8 cellular contexts compared by ENCODE assay signal in genomic region chr9:131755541-131756198, GRCh38. TPM values are rescaled to one million over a fixed set of nuclear protein-coding genes. Genes with fewer than 3 reads are reported as not detected.
A peak's percentile ranks its signal among the peaks of the same experiment; 100 is the strongest.
DNase-seq lines count a peak whose midpoint lies in the region; ATAC-seq and TF ChIP-seq lines count a peak whose summit lies in the region.

No MANE protein-coding gene starts in this region.

- no peak overlapping the region for H3K23ac ChIP-seq in trophoblast cell (ENCODE audit: low read length)

- no peak overlapping the region for H4K8ac ChIP-seq in trophoblast cell (ENCODE audit: low read depth, low read length)

- peak overlapping the region; percentile 64 for H2BK120ac ChIP-seq in trophoblast cell (ENCODE audit: insufficient read depth, low read length, poor library complexity)

- H3K9me3 ChIP-seq in SK-N-SH (no peaks in the 10 kb centered on the region), trophoblast cell (ENCODE audit: insufficient read depth, low read depth, low read length) (no peaks in the 10 kb centered on the region), upper lobe of left lung (no peaks in the 10 kb centered on the region)

- no peak overlapping the region for H3K9ac ChIP-seq in SK-N-SH
- H3K9ac ChIP-seq in trophoblast cell (ENCODE audit: low read length), result no peak overlapping the region

- H3K4me2 ChIP-seq in SK-N-SH (no peak overlapping the region), trophoblast cell (ENCODE audit: low read length) (no peak overlapping the region)

- H4K20me1 ChIP-seq in SK-N-SH (ENCODE audit: insufficient read depth), result no peaks in the 10 kb centered on the region

- H3K18ac ChIP-seq in trophoblast cell (ENCODE audit: low read length), result no peak overlapping the region

- H4K91ac ChIP-seq in trophoblast cell (ENCODE audit: low read depth, low read length), result no peak overlapping the region

- TF ChIP-seq RAD21 in SK-N-SH (IDR thresholded peaks at IDR 0.05; ENCODE audit: low read length), result peak; percentile 80

- H3K4me3 ChIP-seq in SK-N-SH (ENCODE audit: low read depth in 2 of 2, low read length in 1 of 2) (peak overlapping the region in 1 of 2 experiments; percentile 20; a peak in 1 of 4 replicates), trophoblast cell (ENCODE audit: low read depth, low read length) (no peak overlapping the region), upper lobe of left lung (no peak overlapping the region)

- no peaks in the 10 kb centered on the region for H3K9me2 ChIP-seq in SK-N-SH

- no peak overlapping the region for H3K27ac ChIP-seq in SK-N-SH (ENCODE audit: low read depth in 2 of 2, low read length in 1 of 2)
- no peak overlapping the region for H3K27ac ChIP-seq in trophoblast cell (ENCODE audit: low read depth, low read length)
- H3K27ac ChIP-seq in upper lobe of left lung, result no peak overlapping the region

- H2BK12ac ChIP-seq in trophoblast cell (ENCODE audit: low read length), result no peak overlapping the region

- POLR2A ChIA-PET in SK-N-SH (lab: Yijun Ruan, JAX), result no interaction called here

- no peak overlapping the region for H4K12ac ChIP-seq in trophoblast cell (ENCODE audit: low read depth, low read length)

- no peak overlapping the region for H2AK5ac ChIP-seq in trophoblast cell (ENCODE audit: low read length)

- no peaks in the 10 kb centered on the region; the same call in 1 of the 2 replicates for H3K27me3 ChIP-seq in SK-N-SH (ENCODE audit: insufficient read depth)
- H3K27me3 ChIP-seq in trophoblast cell (ENCODE audit: insufficient read depth, low read length), result no peaks in the 10 kb centered on the region
- no peaks in the 10 kb centered on the region for H3K27me3 ChIP-seq in upper lobe of left lung

- no peaks in the 10 kb centered on the region for H3K4me1 ChIP-seq in SK-N-SH (ENCODE audit: control insufficient read depth in 1 of 2, insufficient read depth in 2 of 2, low read depth in 1 of 2, low read length in 1 of 2)
- H3K4me1 ChIP-seq in trophoblast cell (ENCODE audit: control insufficient read depth in 1 of 2, insufficient read depth in 2 of 2, low read length in 2 of 2), result peaks cover 5 to 8% of the 10 kb centered on the region in 2 experiments
- H3K4me1 ChIP-seq in upper lobe of left lung, result no peaks in the 10 kb centered on the region

- H3K14ac ChIP-seq in trophoblast cell (ENCODE audit: low read length), result no peak overlapping the region

- no peaks in the 10 kb centered on the region for H3F3A ChIP-seq in SK-N-SH (replicated peaks; ENCODE audit: insufficient read depth)

- peak; percentile 55 for ATAC-seq in GM21576 (IDR thresholded peaks at IDR 0.05; ENCODE audit: unreplicated experiment)
- ATAC-seq in upper lobe of left lung (ENCODE audit: low FRiP score in 2 of 2), result peak; percentile 91 to 92

- WGBS in SK-N-SH (ENCODE audit: low lambda C conversion rate), result 17% methylated on average over 12 of the region's 13 CpGs
- WGBS in trophoblast cell (ENCODE audit: extremely low coverage, insufficient coverage, insufficient read length), result no CpG with 5 or more reads among the region's 13 CpGs
- WGBS in upper lobe of left lung, 2 donors, result 19 to 22% methylated on average over 12 to 13 of the region's 13 CpGs

- H2BK5ac ChIP-seq in trophoblast cell (ENCODE audit: low read depth, low read length, poor library complexity), result peak overlapping the region; percentile 51

- no peak overlapping the region for H3K4ac ChIP-seq in trophoblast cell (ENCODE audit: low read depth, low read length)

- TF ChIP-seq EP300 in SK-N-SH (IDR thresholded peaks at IDR 0.05; ENCODE audit: borderline replicate concordance in 1 of 2, low read depth in 1 of 2, low read length in 1 of 2), result no peak
- TF ChIP-seq EP300 in upper lobe of left lung (IDR thresholded peaks at IDR 0.05), result no peak

- CTCF ChIA-PET in SK-N-SH (lab: Yijun Ruan, JAX), result interaction anchor here (0.6 to 10.8 kb wide), 19 partner anchors 13 to 515 kb away, joined by 3 to 131 read pairs (median 3); partner anchors contain the start of gene RAPGEF1

- no peak for TF ChIP-seq POLR2A in upper lobe of left lung (IDR thresholded peaks at IDR 0.05)

- no peaks in the 10 kb centered on the region for H3K79me2 ChIP-seq in SK-N-SH (ENCODE audit: insufficient read depth)
- H3K79me2 ChIP-seq in trophoblast cell (ENCODE audit: control insufficient read depth, insufficient read depth, low read length, poor library complexity), result no peaks in the 10 kb centered on the region

- H3K79me1 ChIP-seq in trophoblast cell (ENCODE audit: low read length), result peaks cover 9% of the 10 kb centered on the region

- DNase-seq in AML-193 (lab: John Stamatoyannopoulos, UW) (peak; percentile 69 to 80), NCI-H1105 (lab: John Stamatoyannopoulos, UW) (peak; percentile 66), SK-N-SH (peak; percentile 86), glomerular visceral epithelial cell (ENCODE audit: extremely low spot score) (peak; percentile 81), trophoblast cell (peak; percentile 77 to 90), upper lobe of left lung (peak; percentile 76 to 85)
- peak; percentile 79 for DNase-seq in activated gamma-delta T cell treated with anti-CD3 and anti-CD28 coated beads, Interleukin-2, amount 50 U/mL, for 16 hours (ENCODE audit: low read depth)

- H2AFZ ChIP-seq in SK-N-SH (ENCODE audit: low read depth) (no peak overlapping the region), trophoblast cell (ENCODE audit: insufficient read depth, low read length, poor library complexity) (no peak overlapping the region)

- no peaks in the 10 kb centered on the region for H3K36me3 ChIP-seq in SK-N-SH (replicated peaks in 1 of 2; ENCODE audit: control insufficient read depth in 1 of 2, insufficient read depth in 2 of 2, low read length in 1 of 2)
- no peaks in the 10 kb centered on the region for H3K36me3 ChIP-seq in trophoblast cell (ENCODE audit: control insufficient read depth in 1 of 2, insufficient read depth in 2 of 2, low read length in 2 of 2)
- H3K36me3 ChIP-seq in upper lobe of left lung, result no peaks in the 10 kb centered on the region

- TF ChIP-seq CTCF in SK-N-SH (IDR thresholded peaks at IDR 0.05), result peak; percentile 79
- TF ChIP-seq CTCF in upper lobe of left lung (IDR thresholded peaks at IDR 0.05), result peak; percentile 46 to 76 (median 62)

TF ChIP-seq in SK-N-SH, 30 proteins besides CTCF, POLR2A, EP300 and RAD21 (continues in another document):
- TF ChIP-seq SMC3 (IDR thresholded peaks at IDR 0.05; ENCODE audit: low read depth, low read length) (peak; percentile 79), USF1 (IDR thresholded peaks at IDR 0.05; ENCODE audit: borderline replicate concordance, low read depth) (peak; percentile 28; the same call in 1 of the 2 replicates), TCF12 (IDR thresholded peaks at IDR 0.05) (no peak), RCOR1 (IDR thresholded peaks at IDR 0.05; ENCODE audit: low read length) (no peak), EZH2phosphoT487 (IDR thresholded peaks at IDR 0.05; ENCODE audit: borderline replicate concordance, low read depth) (no peak), ELF1 (IDR thresholded peaks at IDR 0.05) (no peak), MAX (IDR thresholded peaks at IDR 0.05; ENCODE audit: low read depth) (0 out of 2 replicates have a peak, but pooled peaks have one; percentile 24), CHD2 (IDR thresholded peaks at IDR 0.05; ENCODE audit: low read length, partially characterized antibody) (peak; percentile 61), TEAD4 (IDR thresholded peaks at IDR 0.05; ENCODE audit: borderline replicate concordance, insufficient read depth) (no peak), RFX5 (IDR thresholded peaks at IDR 0.05; ENCODE audit: low read length) (no peak), ZBTB33 (IDR thresholded peaks at IDR 0.05; ENCODE audit: borderline replicate concordance, low read depth) (no peak), GATA2 (CRISPR knock-in tag; IDR thresholded peaks at IDR 0.05) (no peak), MXI1 (IDR thresholded peaks at IDR 0.05; ENCODE audit: low read depth, low read length) (peak; percentile 29; the same call in 1 of the 2 replicates), NFIC (IDR thresholded peaks at IDR 0.05; ENCODE audit: borderline replicate concordance) (no peak), GABPA (IDR thresholded peaks at IDR 0.05; ENCODE audit: low read depth) (no peak)

RNA-seq across cellular contexts. Expression of gene RAPGEF1, which starts 15.8 kb away (rescaled TPM):
- 26.2 and 27.0 TPM in 2 replicates for polyA plus RNA-seq in SK-N-SH (2012; rRNA removed)
- polyA plus RNA-seq in SK-N-SH (2012; cell fraction: cytosol; rRNA removed), result 16.1 and 21.6 TPM in 2 replicates
- polyA plus RNA-seq in SK-N-SH (2012; cell fraction: nucleus; rRNA removed), result 28.8 and 31.1 TPM in 2 replicates
- polyA plus RNA-seq in trophoblast cell (2013), result 77.7 and 79.5 TPM in 2 replicates
- 100 to 1,000 TPM in 2 of 6 donors, 10 to 100 TPM in 4; 82.8 to 161 (median 96.8) TPM for total RNA-seq in upper lobe of left lung
